ENCODE assay signal across 8 cellular contexts in genomic region chr15:67134577-67135492, GRCh38.
DNase-seq lines count a peak whose midpoint lies in the region; ATAC-seq and TF ChIP-seq lines count a peak whose summit lies in the region.

No MANE protein-coding gene starts in this region.

- TF ChIP-seq EP300 in upper lobe of left lung (IDR thresholded peaks at IDR 0.05): no peak

- H3K36me3 Mint-ChIP-seq in activated CD8-positive, alpha-beta memory T cell treated with anti-CD3 and anti-CD28 coated beads, Interleukin-2, amount 10 ng/mL, durations not matched to agents 7 days and 5 days: peaks cover 11% of the 10 kb centered on the region

- peak overlapping the region; percentile 45 for H4K8ac ChIP-seq in mesenchymal stem cell (ENCODE audit: low read length)

- peak overlapping the region; percentile 94 for H4K91ac ChIP-seq in mesenchymal stem cell (ENCODE audit: low read length)

- H3K14ac ChIP-seq in mesenchymal stem cell (ENCODE audit: low read length in 2 of 2): peak overlapping the region in 1 of 2 experiments; percentile 74

- no peaks in the 10 kb centered on the region for H3K9me3 ChIP-seq in mesenchymal stem cell (ENCODE audit: control insufficient read depth, low read length)
- H3K9me3 ChIP-seq in upper lobe of left lung: no peaks in the 10 kb centered on the region

- H3K18ac ChIP-seq in mesenchymal stem cell (ENCODE audit: low read depth in 1 of 2, low read length in 2 of 2): peak overlapping the region; percentile 95 to 96

- peak overlapping the region; percentile 86 to 97 for H3K4ac ChIP-seq in mesenchymal stem cell (ENCODE audit: low read depth in 1 of 2, low read length in 2 of 2)

- H3K23ac ChIP-seq in mesenchymal stem cell (ENCODE audit: low read length in 2 of 2): peak overlapping the region; percentile 61 to 100

- H3K9ac ChIP-seq in mesenchymal stem cell (ENCODE audit: low read length): peak overlapping the region; percentile 73

- H3K4me1 ChIP-seq in mesenchymal stem cell (ENCODE audit: control insufficient read depth, insufficient read depth, low read depth, low read length): peaks cover 37% of the 10 kb centered on the region
- peaks cover 70 to 79% (median 75%) of the 10 kb centered on the region in 4 donors for H3K4me1 ChIP-seq in upper lobe of left lung

- no peak for TF ChIP-seq CTCF in upper lobe of left lung (IDR thresholded peaks at IDR 0.05)

- peak overlapping the region; percentile 97 for H3K27ac Mint-ChIP-seq in activated CD8-positive, alpha-beta memory T cell treated with anti-CD3 and anti-CD28 coated beads, Interleukin-2, amount 10 ng/mL, durations not matched to agents 7 days and 5 days

- peak overlapping the region; percentile 77 for H3K4me3 Mint-ChIP-seq in activated CD8-positive, alpha-beta memory T cell treated with anti-CD3 and anti-CD28 coated beads, Interleukin-2, amount 10 ng/mL, durations not matched to agents 7 days and 5 days

- H3K4me3 ChIP-seq in mesenchymal stem cell (ENCODE audit: insufficient read depth in 1 of 2, low read depth in 1 of 2, low read length in 2 of 2): peak overlapping the region in 1 of 2 experiments; percentile 49
- no peak overlapping the region for H3K4me3 ChIP-seq in upper lobe of left lung

- in situ Hi-C loops in ACHN (cut with HindIII; ENCODE audit: low pct_ligation_motif_present, low pct_unique_long_range_greater_than_20kb, low sequenced_read_pairs): no loop called here

- H3K27ac ChIP-seq in mesenchymal stem cell (ENCODE audit: low read length, poor library complexity, severe bottlenecking): peak overlapping the region; percentile 96
- H3K27ac ChIP-seq in upper lobe of left lung: peak overlapping the region; percentile 75 to 86 (median 82)

- no peaks in the 10 kb centered on the region for H3K9me3 Mint-ChIP-seq in activated CD8-positive, alpha-beta memory T cell treated with anti-CD3 and anti-CD28 coated beads, Interleukin-2, amount 10 ng/mL, durations not matched to agents 7 days and 5 days (ENCODE audit: low read depth)

- H3K79me1 ChIP-seq in mesenchymal stem cell (replicated peaks; ENCODE audit: low read length, poor library complexity, severe bottlenecking): peaks cover 38% of the 10 kb centered on the region

- 23% methylated on average over 10 of the region's 10 CpGs for WGBS in mesenchymal stem cell
- WGBS in upper lobe of left lung, 2 donors: 35 to 44% methylated on average over 8 to 10 of the region's 10 CpGs

- peak overlapping the region; percentile 93 for H2BK15ac ChIP-seq in mesenchymal stem cell (ENCODE audit: low read depth, poor library complexity, severe bottlenecking)

- no peak for DNase-seq in activated CD8-positive, alpha-beta memory T cell treated with anti-CD3 and anti-CD28 coated beads, Interleukin-2, amount 10 ng/mL, durations not matched to agents 7 days and 5 days
- no peak for DNase-seq in activated CD8-positive, alpha-beta memory T cell treated with anti-CD3 and anti-CD28 coated beads, Interleukin-2, amount 50 U/mL, for 4 hours
- DNase-seq in amniotic epithelial cell (ENCODE audit: low read depth) (peak; percentile 61), mesenchymal stem cell (no peak), upper lobe of left lung (peak in 1 of 2 donors; percentile 67), ACHN (no peak), H4 (ENCODE audit: low spot score) (no peak), foreskin melanocyte (no peak)

- H2BK120ac ChIP-seq in mesenchymal stem cell (ENCODE audit: low read depth, low read length): peak overlapping the region; percentile 80

- no peaks in the 10 kb centered on the region for H3K27me3 Mint-ChIP-seq in activated CD8-positive, alpha-beta memory T cell treated with anti-CD3 and anti-CD28 coated beads, Interleukin-2, amount 10 ng/mL, durations not matched to agents 7 days and 5 days

- ATAC-seq in activated CD8-positive, alpha-beta memory T cell treated with anti-CD3 and anti-CD28 coated beads, Interleukin-2, amount 10 ng/mL, durations not matched to agents 7 days and 5 days: peak; percentile 40
- ATAC-seq in upper lobe of left lung (ENCODE audit: low FRiP score in 2 of 2): peak; percentile 17 to 20

- peak overlapping the region; percentile 97 to 99 for H2BK12ac ChIP-seq in mesenchymal stem cell (ENCODE audit: low read length in 2 of 2)

- peaks cover 90% of the 10 kb centered on the region for H3K4me1 Mint-ChIP-seq in activated CD8-positive, alpha-beta memory T cell treated with anti-CD3 and anti-CD28 coated beads, Interleukin-2, amount 10 ng/mL, durations not matched to agents 7 days and 5 days

- CTCF ChIA-PET in activated CD8-positive, alpha-beta memory T cell treated with anti-CD3 and anti-CD28 coated beads, Interleukin-2, amount 10 ng/mL, durations not matched to agents 7 days and 5 days (lab: Charles Lee): interaction anchor here (0.7 to 1.8 kb wide), 12 partner anchors 10 to 188 kb away, joined by 3 to 8 read pairs (median 3); no protein-coding TSS in a partner anchor

- no peak for TF ChIP-seq POLR2A in upper lobe of left lung (IDR thresholded peaks at IDR 0.05)

- no peak overlapping the region for H2AFZ ChIP-seq in mesenchymal stem cell (ENCODE audit: low read depth, low read length)

- H3K4me2 ChIP-seq in mesenchymal stem cell (ENCODE audit: low read length, poor library complexity, severe bottlenecking): peak overlapping the region; percentile 46

- H2BK5ac ChIP-seq in mesenchymal stem cell (ENCODE audit: low read depth, low read length, poor library complexity, severe bottlenecking): peak overlapping the region; percentile 90

- peak overlapping the region; percentile 97 for H2AK5ac ChIP-seq in mesenchymal stem cell (ENCODE audit: low read length, severe bottlenecking)

- H3K36me3 ChIP-seq in mesenchymal stem cell (ENCODE audit: control insufficient read depth in 1 of 2, insufficient read depth in 2 of 2, low read depth in 1 of 2, low read length in 2 of 2): peaks cover 0 to 17% of the 10 kb centered on the region in 2 experiments
- no peaks in the 10 kb centered on the region for H3K36me3 ChIP-seq in upper lobe of left lung

- H3K27me3 ChIP-seq in mesenchymal stem cell (ENCODE audit: control insufficient read depth in 1 of 2, insufficient read depth in 1 of 2, low read length in 2 of 2): no peaks in the 10 kb centered on the region
- no peaks in the 10 kb centered on the region for H3K27me3 ChIP-seq in upper lobe of left lung
